Comparison of ENCODE assay signal across 18 cellular contexts in genomic region chr14:93764211-93764659, GRCh38. TPM values are rescaled to one million over a fixed set of nuclear protein-coding genes. Genes with fewer than 3 reads are reported as not detected.
DNase-seq lines count a peak whose midpoint lies in the region; ATAC-seq and TF ChIP-seq lines count a peak whose summit lies in the region.
"Had no signal": no experiment of that assay in that cellular context is flagged by ENCODE, and none has a peak within 500 bp of the region (broad histone marks: within the 10 kb centered on the region; RNA-seq: fewer than 3 reads in every experiment).

No MANE protein-coding gene starts in this region.

- H3K79me2 ChIP-seq in Karpas-422 (ENCODE audit: low read length): no peaks in the 10 kb centered on the region

- H2AFZ ChIP-seq in Karpas-422 (ENCODE audit: low read length): no peak overlapping the region

- H3K9me3 ChIP-seq in right atrium auricular region (no peaks in the 10 kb centered on the region), vagina (no peaks in the 10 kb centered on the region), Karpas-422 (ENCODE audit: low read length) (no peaks in the 10 kb centered on the region)
- H3K9me3 ChIP-seq: tibial nerve had no signal

- H3K4me2 ChIP-seq in Karpas-422 (ENCODE audit: low read depth, low read length, poor library complexity, severe bottlenecking): no peak overlapping the region

- H3K4me3 ChIP-seq in right atrium auricular region (no peak overlapping the region), choroid plexus epithelial cell (ENCODE audit: low read depth, low read length) (no peak overlapping the region), vagina (no peak overlapping the region), Karpas-422 (ENCODE audit: low read length) (no peak overlapping the region)
- H3K4me3 ChIP-seq: coronary artery, tibial nerve had no signal

- no peaks in the 10 kb centered on the region; the same call in 1 of the 2 replicates for H4K20me1 ChIP-seq in Karpas-422 (ENCODE audit: insufficient read depth, low read depth, low read length)

- H3K27me3 ChIP-seq in right atrium auricular region: no peaks in the 10 kb centered on the region
- no peaks in the 10 kb centered on the region for H3K27me3 ChIP-seq in vagina
- H3K27me3 ChIP-seq in Karpas-422 (ENCODE audit: low read length): no peaks in the 10 kb centered on the region

- H3K27ac ChIP-seq in right atrium auricular region (no peak overlapping the region), vagina (peak overlapping the region; percentile 44), Karpas-422 (ENCODE audit: low read length) (no peak overlapping the region)
- H3K27ac ChIP-seq: coronary artery, VCaP had no signal

- H3K4me1 ChIP-seq in right atrium auricular region (peaks cover 0 to 32% of the 10 kb centered on the region in 2 donors), vagina (peaks cover 41% of the 10 kb centered on the region), Karpas-422 (ENCODE audit: low read length) (no peaks in the 10 kb centered on the region)

- no peaks in the 10 kb centered on the region for H3K9me2 ChIP-seq in Karpas-422 (replicated peaks; ENCODE audit: insufficient read depth, low read length)

- DNase-seq in Right ventricle myocardium inferior (ENCODE audit: missing footprints) (peak; percentile 58), right atrium auricular region (ENCODE audit: low spot score) (no peak), choroid plexus epithelial cell (ENCODE audit: low read depth) (peak; percentile 2), left colon (peak; percentile 18 to 64), vagina (ENCODE audit: extremely low spot score in 2 of 2) (no peak), Karpas-422 (no peak)
- DNase-seq: activated CD8-positive, alpha-beta memory T cell treated with anti-CD3 and anti-CD28 coated beads, Interleukin-2, amount 50 U/mL, for 4 hours; COR-L47; foreskin melanocyte; kidney; NCI-H1694; NCI-H82; SIG-M5 had no signal

- TF ChIP-seq POLR2A in vagina (IDR thresholded peaks at IDR 0.05): no peak

- TF ChIP-seq CTCF in right atrium auricular region (IDR thresholded peaks at IDR 0.05): no peak
- no peak for TF ChIP-seq CTCF in choroid plexus epithelial cell (conservative IDR thresholded peaks at IDR 0.05; ENCODE audit: low read depth, low read length)
- TF ChIP-seq CTCF in vagina (IDR thresholded peaks at IDR 0.05): no peak

- H3K36me3 ChIP-seq in right atrium auricular region (no peaks in the 10 kb centered on the region), vagina (no peaks in the 10 kb centered on the region), Karpas-422 (ENCODE audit: insufficient read depth, low read length) (no peaks in the 10 kb centered on the region)

- ATAC-seq in Right ventricle myocardium inferior (peak; percentile 62), left colon (no peak), HG02840 (IDR thresholded peaks at IDR 0.05; ENCODE audit: low FRiP score, unreplicated experiment) (no peak), GM19328 (IDR thresholded peaks at IDR 0.05; ENCODE audit: unreplicated experiment) (no peak)

- intact Hi-C loops in Right ventricle myocardium inferior (cut with DNase I) (no loop called here), left colon (cut with DNase I, micrococcal nuclease) (no loop called here), vagina (cut with DNase I) (no loop called here)

- no peak overlapping the region for H3K9ac ChIP-seq in Karpas-422 (ENCODE audit: low read length)

RNA-seq across cellular contexts. Expression of gene PRIMA1, which starts 24.1 kb away (rescaled TPM):
- total RNA-seq in Right ventricle myocardium inferior: 10.3 TPM
- 1 to 10 TPM; 2.2 to 4.1 TPM for total RNA-seq in right atrium auricular region
- total RNA-seq in left colon: 1 to 10 TPM; 1.8 to 5.3 TPM
- total RNA-seq in vagina: 6.1 TPM
- total RNA-seq in Karpas-422 (2014; rRNA removed; shearing (Covaris generic); ENCODE audit: low replicate concordance): not detected in 2 replicates

Comparison
In these comparisons a context has a peak if more than half of its experiments do, and no peak if none do; other contexts are left out.
1. DNase-seq: peak in Right ventricle myocardium inferior (single experiment), choroid plexus epithelial cell (single experiment) and left colon (2 of 2); none in right atrium auricular region (single experiment), vagina (0 of 2) and Karpas-422 (single experiment).